Comparison of ENCODE assay signal across 8 cellular contexts in the genomic region with DNA sequence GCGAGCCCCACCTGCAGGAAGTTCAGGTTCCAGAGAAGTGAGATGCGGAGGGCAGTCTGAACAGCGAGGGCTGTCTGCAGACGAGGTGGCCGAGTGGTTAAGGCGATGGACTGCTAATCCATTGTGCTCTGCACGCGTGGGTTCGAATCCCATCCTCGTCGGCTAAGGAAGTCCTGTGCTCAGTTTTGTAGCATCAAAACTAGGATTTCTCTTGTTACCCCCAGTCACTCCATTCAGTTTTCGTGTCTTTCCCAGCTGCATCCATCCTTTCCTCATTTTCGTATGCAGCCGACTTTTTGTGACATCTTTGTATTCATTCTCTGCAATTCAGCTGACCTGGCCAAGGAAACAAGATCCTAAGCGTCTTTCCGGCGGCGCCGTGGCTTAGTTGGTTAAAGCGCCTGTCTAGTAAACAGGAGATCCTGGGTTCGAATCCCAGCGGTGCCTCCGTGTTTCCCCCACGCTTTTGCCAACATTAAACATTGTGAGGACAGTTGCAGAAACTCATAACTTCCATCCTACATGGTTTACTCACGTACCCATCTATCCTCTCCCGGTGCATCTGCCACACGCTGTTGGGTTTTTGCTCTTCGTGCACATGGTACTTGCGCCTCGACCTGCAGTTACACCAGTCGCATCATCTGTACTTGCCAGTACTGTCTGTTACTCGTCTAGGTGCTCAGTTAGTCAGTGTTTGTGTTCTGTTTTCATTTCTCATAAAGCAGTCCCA. TPM values are rescaled to one million over a fixed set of nuclear protein-coding genes. Genes with fewer than 3 reads are reported as not detected.
DNase-seq lines count a peak whose midpoint lies in the region; ATAC-seq and TF ChIP-seq lines count a peak whose summit lies in the region.

No MANE protein-coding gene starts in this region.

- no peaks in the 10 kb centered on the region for H3K9me2 ChIP-seq in OCI-LY1 (ENCODE audit: low read depth, low read length)

- ATAC-seq in GM18909 (IDR thresholded peaks at IDR 0.05; ENCODE audit: poor library complexity, unreplicated experiment) (peak; percentile 31), mucosa of descending colon (peak; percentile 64)

- peak overlapping the region; percentile 78 for H3K9ac ChIP-seq in HUES6 (ENCODE audit: low read length)
- H3K9ac ChIP-seq in OCI-LY1 (ENCODE audit: low read length) = peak overlapping the region; percentile 79

- peaks cover 20% of the 10 kb centered on the region for H3K4me1 ChIP-seq in ACC112 (ENCODE audit: control insufficient read depth, insufficient read depth, low read length, unreplicated experiment)
- peaks cover 12% of the 10 kb centered on the region for H3K4me1 ChIP-seq in HUES6 (ENCODE audit: control insufficient read depth, insufficient read depth, low read length)
- H3K4me1 ChIP-seq in OCI-LY1 (ENCODE audit: insufficient read depth, low read length, severe bottlenecking) = peaks cover 33% of the 10 kb centered on the region
- H3K4me1 ChIP-seq in mucosa of descending colon (ENCODE audit: low read depth) = peaks cover 36% of the 10 kb centered on the region

- H2AFZ ChIP-seq in ACC112 (ENCODE audit: low read length, unreplicated experiment) (peak overlapping the region; percentile 71), OCI-LY1 (ENCODE audit: low read length) (peak overlapping the region; percentile 14; the same call in 1 of the 2 replicates)

- TF ChIP-seq CTCF in OCI-LY1 (IDR thresholded peaks at IDR 0.05; ENCODE audit: low read length) (peak; percentile 46; the same call in 1 of the 2 replicates), mucosa of descending colon (IDR thresholded peaks at IDR 0.05) (no peak)

- H3K27me3 ChIP-seq in ACC112 (ENCODE audit: insufficient read depth, low read length) (no peaks in the 10 kb centered on the region), HUES6 (ENCODE audit: control insufficient read depth, insufficient read depth, low read length) (peaks cover 15% of the 10 kb centered on the region), OCI-LY1 (ENCODE audit: insufficient read depth, low read length) (no peaks in the 10 kb centered on the region)

- H3K4me2 ChIP-seq in OCI-LY1 (ENCODE audit: low read length) = peak overlapping the region; percentile 96

- H3K9me3 ChIP-seq in HUES6 (ENCODE audit: control insufficient read depth, insufficient read depth, low read depth, low read length) (no peaks in the 10 kb centered on the region), OCI-LY1 (ENCODE audit: low read length) (no peaks in the 10 kb centered on the region), mucosa of descending colon (no peaks in the 10 kb centered on the region)

- peaks cover 9% of the 10 kb centered on the region for H3K79me2 ChIP-seq in ACC112 (ENCODE audit: control insufficient read depth, insufficient read depth, low read length, unreplicated experiment)
- no peaks in the 10 kb centered on the region for H3K79me2 ChIP-seq in OCI-LY1 (ENCODE audit: insufficient read depth, low read length)

- peak overlapping the region; percentile 90 for H3K4me3 ChIP-seq in ACC112 (ENCODE audit: low read depth, low read length)
- peak overlapping the region; percentile 77 for H3K4me3 ChIP-seq in HUES6 (ENCODE audit: low read depth, low read length)
- peak overlapping the region; percentile 80 for H3K4me3 ChIP-seq in OCI-LY1 (ENCODE audit: low read depth, low read length, poor library complexity, severe bottlenecking)
- peak overlapping the region; percentile 30 for H3K4me3 ChIP-seq in mucosa of descending colon

- peaks cover 13% of the 10 kb centered on the region; the same call in 1 of the 2 replicates for H3F3A ChIP-seq in OCI-LY1 (ENCODE audit: insufficient read depth, low read length)

- H3K27ac ChIP-seq in ACC112 (ENCODE audit: low read depth, low read length) (peak overlapping the region; percentile 83), HUES6 (ENCODE audit: low read depth, low read length) (no peak overlapping the region; the same call in 1 of the 2 replicates), OCI-LY1 (ENCODE audit: low read depth, low read length, poor library complexity, severe bottlenecking) (peak overlapping the region; percentile 94), epithelial cell of prostate (peak overlapping the region; percentile 84)

- intact Hi-C loops in mucosa of descending colon (cut with DNase I, micrococcal nuclease) = loop anchor here in 1 of 2 donors (2.0 kb wide), 1 partner anchor 36 kb away; no protein-coding TSS in a partner anchor

- H4K20me1 ChIP-seq in OCI-LY1 (ENCODE audit: insufficient read depth, low read length) = no peaks in the 10 kb centered on the region

- DNase-seq in activated CD8-positive, alpha-beta memory T cell treated with anti-CD3 and anti-CD28 coated beads, Interleukin-2, amount 50 U/mL, for 4 hours = peak; percentile 88
- DNase-seq in epithelial cell of prostate (ENCODE audit: low read depth, low spot score) (peak; percentile 86), mucosa of descending colon (peak; percentile 94 to 98 (median 95))
- peak; percentile 89 to 91 for DNase-seq in stimulated activated CD8-positive, alpha-beta memory T cell treated with anti-CD3 and anti-CD28 coated beads, Interleukin-15, amount 100 ng/mL, for 48 hours (ENCODE audit: low read depth in 2 of 2)

- H3K36me3 ChIP-seq in ACC112 (ENCODE audit: insufficient read depth, low read length) = no peaks in the 10 kb centered on the region
- no peaks in the 10 kb centered on the region for H3K36me3 ChIP-seq in HUES6 (ENCODE audit: control insufficient read depth, insufficient read depth, low read length)
- H3K36me3 ChIP-seq in OCI-LY1 (ENCODE audit: insufficient read depth, low read length) = no peaks in the 10 kb centered on the region
- peaks cover 10% of the 10 kb centered on the region for H3K36me3 ChIP-seq in mucosa of descending colon (ENCODE audit: low read depth)

RNA-seq across cellular contexts. Expression of a gene that starts 3.0 kb away (rescaled TPM):
- total RNA-seq in mucosa of descending colon = 10 to 100 TPM; 10.5 to 11.4 (median 11.0) TPM

RNA-seq across cellular contexts. Expression of a gene that starts 10.8 kb away (rescaled TPM):
- total RNA-seq in mucosa of descending colon = 10 to 100 TPM in 1 of 3 donors, 1 to 10 TPM in 2; 8.0 to 19.1 (median 9.6) TPM

RNA-seq across cellular contexts. Expression of a gene that starts 23.4 kb away (rescaled TPM):
- total RNA-seq in mucosa of descending colon = 10 to 100 TPM in 1 of 3 donors, 1 to 10 TPM in 2; 5.2 to 27.3 (median 5.7) TPM

RNA-seq across cellular contexts. Expression of a gene that starts 24.2 kb away (rescaled TPM):
- total RNA-seq in mucosa of descending colon = 10 to 100 TPM; 56.4 to 77.2 (median 62.8) TPM

RNA-seq across cellular contexts. Expression of a gene that starts 34.7 kb away (rescaled TPM):
- total RNA-seq in mucosa of descending colon = 100 to 1,000 TPM in 1 of 3 donors, 10 to 100 TPM in 2; 14.9 to 185 (median 84.0) TPM

Comparison
In these comparisons a context has a peak if more than half of its experiments do, and no peak if none do; other contexts are left out.
1. H3K4me3 ChIP-seq: peak in every context shown above with its lines; median percentile 90 in ACC112; 80 in OCI-LY1; 77 in HUES6; 30 in mucosa of descending colon.